Comparison of ENCODE assay signal across 39 cellular contexts in genomic region chr17:74978240-74978639, GRCh38. TPM values are rescaled to one million over a fixed set of nuclear protein-coding genes. Genes with fewer than 3 reads are reported as not detected.
"Had no signal": no experiment of that assay in that cellular context is flagged by ENCODE, and none has a peak within 500 bp of the region (broad histone marks: within the 10 kb centered on the region; RNA-seq: fewer than 3 reads in every experiment).

No MANE protein-coding gene starts in this region.

- H3K27ac ChIP-seq: brain microvascular endothelial cell, esophagus muscularis mucosa, foreskin keratinocyte, gastrocnemius medialis, heart right ventricle, WERI-Rb-1 had no signal

- H3K4me3 Mint-ChIP-seq: activated B cell treated with CpG ODN at 0.5 μM for 24 hours; activated CD4-positive, alpha-beta memory T cell treated with anti-CD3 and anti-CD28 coated beads for 36 hours; activated CD8-positive, alpha-beta memory T cell treated with anti-CD3 and anti-CD28 coated beads, Interleukin-2, amount 10 ng/mL, durations not matched to agents 7 days and 5 days; activated CD8-positive, alpha-beta T cell treated with anti-CD3 and anti-CD28 coated beads, Interleukin-2, amount 10 ng/mL, durations not matched to agents 7 days and 5 days; activated naive CD4-positive, alpha-beta T cell treated with anti-CD3 and anti-CD28 coated beads, Interleukin-2, amount 10 ng/mL, durations not matched to agents 7 days and 5 days; activated naive CD8-positive, alpha-beta T cell; activated T-helper 1 cell treated with anti-CD3 and anti-CD28 coated beads, Interleukin-12 subunit alpha, Interleukin-12 subunit beta, Interleukin-2, Interleukin-4 antibody, amounts not matched to agents 30 ng/mL and 10 ng/mL and 1 ng/mL, durations not matched to agents 14 hours and 24 hours and 36 hours; effector memory CD8-positive, alpha-beta T cell; T-helper 17 cell; T-helper 2 cell treated with Interferon-gamma antibody and Interleukin-4, amounts not matched to agents 5 μg/mL and 100 μg/mL, for 36 hours had no signal

- H3K36me3 ChIP-seq: brain microvascular endothelial cell, esophagus muscularis mucosa, gastrocnemius medialis, heart right ventricle, WERI-Rb-1 had no signal

- H3K9me3 Mint-ChIP-seq: activated B cell treated with CpG ODN at 0.5 μM for 24 hours; activated CD4-positive, alpha-beta memory T cell treated with anti-CD3 and anti-CD28 coated beads for 36 hours; activated naive CD4-positive, alpha-beta T cell treated with anti-CD3 and anti-CD28 coated beads, Interleukin-2, amount 10 ng/mL, durations not matched to agents 7 days and 5 days; activated T-helper 1 cell treated with anti-CD3 and anti-CD28 coated beads, Interleukin-12 subunit alpha, Interleukin-12 subunit beta, Interleukin-2, Interleukin-4 antibody, amounts not matched to agents 30 ng/mL and 10 ng/mL and 1 ng/mL, durations not matched to agents 14 hours and 24 hours and 36 hours; activated T-helper 2 cell treated with anti-CD3 and anti-CD28 coated beads, Interferon-gamma antibody, Interleukin-2, Interleukin-4, amounts not matched to agents 10 μg/mL and 5 μg/mL and 100 μg/mL, durations not matched to agents 14 hours and 24 hours and 36 hours; effector memory CD8-positive, alpha-beta T cell; T-helper 2 cell treated with Interferon-gamma antibody and Interleukin-4, amounts not matched to agents 5 μg/mL and 100 μg/mL, for 36 hours had no signal

- H3K4me3 ChIP-seq: esophagus muscularis mucosa, gastrocnemius medialis, heart right ventricle had no signal

- H3K9me3 ChIP-seq: esophagus muscularis mucosa, gastrocnemius medialis, heart right ventricle had no signal

- DNase-seq: activated B cell treated with CpG ODN at 0.5 μM for 24 hours; activated CD4-positive, alpha-beta memory T cell treated with anti-CD3 and anti-CD28 coated beads for 36 hours; activated CD4-positive, alpha-beta T cell treated with anti-CD3 and anti-CD28 coated beads for 48 hours; activated CD4-positive, alpha-beta T cell treated with anti-CD3 and anti-CD28 coated beads, Interleukin-2, amount 50 U/mL, for 1 hour; activated CD8-positive, alpha-beta memory T cell treated with anti-CD3 and anti-CD28 coated beads, Interleukin-2, amount 10 ng/mL, durations not matched to agents 7 days and 5 days; activated CD8-positive, alpha-beta memory T cell treated with anti-CD3 and anti-CD28 coated beads, Interleukin-2, amount 50 U/mL, for 4 hours; activated CD8-positive, alpha-beta T cell treated with anti-CD3 and anti-CD28 coated beads, Interleukin-2, amount 10 ng/mL, durations not matched to agents 7 days and 5 days; activated gamma-delta T cell; activated naive CD4-positive, alpha-beta T cell; activated naive CD4-positive, alpha-beta T cell treated with anti-CD3 and anti-CD28 coated beads, Interleukin-2, amount 10 ng/mL, durations not matched to agents 7 days and 5 days; activated T-cell treated with anti-CD3 and anti-CD28 coated beads, Interleukin-2, amount 50 U/mL, for 1 hour; activated T-cell treated with anti-CD3 and anti-CD28 coated beads, Interleukin-2, amount 50 U/mL, for 48 hours; amniotic stem cell; anterior cingulate cortex; brain microvascular endothelial cell; cortex of kidney; dermis blood vessel endothelial cell; effector CD4-positive, alpha-beta T cell; effector memory CD8-positive, alpha-beta T cell; erythroblast; foreskin keratinocyte; gastrocnemius medialis; heart right ventricle; T-helper 1 cell; T-helper 17 cell; T1000; WERI-Rb-1 had no signal

- H3K4me1 ChIP-seq: foreskin keratinocyte had no signal

- H3K27me3 Mint-ChIP-seq: activated naive CD8-positive, alpha-beta T cell had no signal

- H3K36me3 Mint-ChIP-seq: activated CD4-positive, alpha-beta memory T cell treated with anti-CD3 and anti-CD28 coated beads for 36 hours; activated CD8-positive, alpha-beta memory T cell treated with anti-CD3 and anti-CD28 coated beads, Interleukin-2, amount 10 ng/mL, durations not matched to agents 7 days and 5 days; activated naive CD4-positive, alpha-beta T cell treated with anti-CD3 and anti-CD28 coated beads, Interleukin-2, amount 10 ng/mL, durations not matched to agents 7 days and 5 days; activated naive CD8-positive, alpha-beta T cell had no signal

- ATAC-seq: activated CD4-positive, CD25-positive, alpha-beta regulatory T cell treated with anti-CD3 and anti-CD28 coated beads, Interleukin-2, amount 50 U/mL, for 24 hours; activated CD8-positive, alpha-beta memory T cell treated with anti-CD3 and anti-CD28 coated beads, Interleukin-2, amount 10 ng/mL, durations not matched to agents 7 days and 5 days; activated CD8-positive, alpha-beta T cell treated with anti-CD3 and anti-CD28 coated beads, Interleukin-2, amount 10 ng/mL, durations not matched to agents 7 days and 5 days; effector memory CD8-positive, alpha-beta T cell; foreskin keratinocyte; gastrocnemius medialis; heart right ventricle; T-helper 17 cell had no signal

- H3K27ac Mint-ChIP-seq: activated B cell treated with CpG ODN at 0.5 μM for 24 hours; activated CD4-positive, alpha-beta memory T cell treated with anti-CD3 and anti-CD28 coated beads for 36 hours; activated CD8-positive, alpha-beta memory T cell treated with anti-CD3 and anti-CD28 coated beads, Interleukin-2, amount 10 ng/mL, durations not matched to agents 7 days and 5 days; activated naive CD4-positive, alpha-beta T cell treated with anti-CD3 and anti-CD28 coated beads, Interleukin-2, amount 10 ng/mL, durations not matched to agents 7 days and 5 days; activated naive CD8-positive, alpha-beta T cell; activated T-helper 1 cell treated with anti-CD3 and anti-CD28 coated beads, Interleukin-12 subunit alpha, Interleukin-12 subunit beta, Interleukin-2, Interleukin-4 antibody, amounts not matched to agents 30 ng/mL and 10 ng/mL and 1 ng/mL, durations not matched to agents 14 hours and 24 hours and 36 hours; activated T-helper 2 cell treated with anti-CD3 and anti-CD28 coated beads, Interferon-gamma antibody, Interleukin-2, Interleukin-4, amounts not matched to agents 10 μg/mL and 5 μg/mL and 100 μg/mL, durations not matched to agents 14 hours and 24 hours and 36 hours; effector memory CD8-positive, alpha-beta T cell; T-helper 17 cell; T-helper 2 cell treated with Interferon-gamma antibody and Interleukin-4, amounts not matched to agents 5 μg/mL and 100 μg/mL, for 36 hours had no signal

RNA-seq across cellular contexts. Expression of gene HID1, which starts 5.7 kb away (rescaled TPM):
- total RNA-seq: activated CD8-positive, alpha-beta memory T cell treated with anti-CD3 and anti-CD28 coated beads, Interleukin-2, amount 10 ng/mL, durations not matched to agents 7 days and 5 days had no signal

RNA-seq across cellular contexts. Expression of gene CDR2L, which starts 9.2 kb away (rescaled TPM):
- total RNA-seq: activated B cell treated with CpG ODN at 0.5 μM for 24 hours had no signal

RNA-seq across cellular contexts. Expression of gene OTOP3, which starts 42.5 kb away (rescaled TPM):
- total RNA-seq: activated B cell treated with CpG ODN at 0.5 μM for 24 hours; activated CD4-positive, alpha-beta memory T cell treated with anti-CD3 and anti-CD28 coated beads for 36 hours; activated CD8-positive, alpha-beta memory T cell treated with anti-CD3 and anti-CD28 coated beads for 36 hours; activated CD8-positive, alpha-beta memory T cell treated with anti-CD3 and anti-CD28 coated beads, Interleukin-2, amount 10 ng/mL, durations not matched to agents 7 days and 5 days; activated CD8-positive, alpha-beta T cell treated with anti-CD3 and anti-CD28 coated beads, Interleukin-2, amount 10 ng/mL, durations not matched to agents 7 days and 5 days; activated T-helper 1 cell treated with anti-CD3 and anti-CD28 coated beads, Interleukin-12 subunit alpha, Interleukin-12 subunit beta, Interleukin-2, Interleukin-4 antibody, amounts not matched to agents 30 ng/mL and 10 ng/mL and 1 ng/mL, durations not matched to agents 14 hours and 24 hours and 36 hours; activated T-helper 2 cell treated with anti-CD3 and anti-CD28 coated beads, Interferon-gamma antibody, Interleukin-2, Interleukin-4, amounts not matched to agents 10 μg/mL and 5 μg/mL and 100 μg/mL, durations not matched to agents 14 hours and 24 hours and 36 hours; astrocyte; cardiac septum; chondrocyte; dermis blood vessel endothelial cell; esophagus muscularis mucosa; foreskin keratinocyte; gastrocnemius medialis; glomerular endothelial cell; heart right ventricle; T-helper 17 cell had no signal
- polyA plus RNA-seq: foreskin keratinocyte, heart right ventricle had no signal

RNA-seq across cellular contexts. Expression of gene OTOP2, which starts 54.2 kb away (rescaled TPM):
- total RNA-seq: activated B cell treated with CpG ODN at 0.5 μM for 24 hours; activated CD4-positive, alpha-beta memory T cell treated with anti-CD3 and anti-CD28 coated beads for 36 hours; activated CD8-positive, alpha-beta memory T cell treated with anti-CD3 and anti-CD28 coated beads for 36 hours; activated CD8-positive, alpha-beta memory T cell treated with anti-CD3 and anti-CD28 coated beads, Interleukin-2, amount 10 ng/mL, durations not matched to agents 7 days and 5 days; activated CD8-positive, alpha-beta T cell treated with anti-CD3 and anti-CD28 coated beads, Interleukin-2, amount 10 ng/mL, durations not matched to agents 7 days and 5 days; activated T-helper 1 cell treated with anti-CD3 and anti-CD28 coated beads, Interleukin-12 subunit alpha, Interleukin-12 subunit beta, Interleukin-2, Interleukin-4 antibody, amounts not matched to agents 30 ng/mL and 10 ng/mL and 1 ng/mL, durations not matched to agents 14 hours and 24 hours and 36 hours; activated T-helper 2 cell treated with anti-CD3 and anti-CD28 coated beads, Interferon-gamma antibody, Interleukin-2, Interleukin-4, amounts not matched to agents 10 μg/mL and 5 μg/mL and 100 μg/mL, durations not matched to agents 14 hours and 24 hours and 36 hours; astrocyte; bronchial epithelial cell; cardiac septum; chondrocyte; dermis blood vessel endothelial cell; esophagus muscularis mucosa; foreskin keratinocyte; glomerular endothelial cell; heart right ventricle; T-helper 17 cell had no signal
- polyA plus RNA-seq: foreskin keratinocyte, heart right ventricle had no signal
